Comparison of ENCODE assay signal across 8 cellular contexts in the genomic region with DNA sequence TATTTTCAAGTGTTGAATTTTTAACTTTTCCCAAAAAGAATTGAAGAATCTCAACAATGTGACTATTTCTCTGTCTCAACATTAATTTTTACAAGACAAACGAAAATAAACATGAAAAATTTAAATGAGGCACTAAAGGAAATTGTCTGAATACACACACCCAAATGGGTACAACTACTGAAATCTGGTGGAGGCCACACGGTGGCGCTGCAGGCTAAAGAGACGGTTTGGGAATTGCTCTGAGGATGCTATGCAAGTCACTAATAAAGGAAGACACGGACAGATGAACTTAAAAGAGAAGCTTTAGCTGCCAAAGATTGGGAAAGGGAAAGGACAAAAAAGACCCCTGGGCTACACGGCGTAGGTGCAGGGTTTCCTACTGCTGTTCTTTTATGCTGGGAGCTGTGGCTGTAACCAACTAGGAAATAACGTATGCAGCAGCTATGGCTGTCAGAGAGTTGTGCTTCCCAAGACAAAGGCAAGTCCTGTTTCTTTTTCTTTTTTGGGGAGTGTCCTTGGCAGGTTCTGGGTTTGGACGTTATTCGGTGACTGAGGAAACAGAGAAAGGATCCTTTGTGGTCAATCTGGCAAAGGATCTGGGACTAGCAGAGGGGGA. TPM values are rescaled to one million over a fixed set of nuclear protein-coding genes. Genes with fewer than 3 reads are reported as not detected.
A peak's percentile ranks its signal among the peaks of the same experiment; 100 is the strongest.
DNase-seq lines count a peak whose midpoint lies in the region; ATAC-seq and TF ChIP-seq lines count a peak whose summit lies in the region.

A gene (plus strand): TSS at position 244 of the 616 bp plus-strand sequence. CDS start 200 bp downstream, at position 444.

- no peak within 1 kb of the TSS for H3K27ac ChIP-seq in 22Rv1

- DNase-seq in EL, result peak; percentile 38
- peak; percentile 57 for DNase-seq in NCI-H69 (lab: John Stamatoyannopoulos, UW)
- DNase-seq in dermis blood vessel endothelial cell, result peak; percentile 62
- DNase-seq in osteocyte (ENCODE audit: extremely low spot score, unreplicated experiment), result peak; percentile 84
- DNase-seq in cerebellar nuclear complex (lab: John Stamatoyannopoulos, UW), result no peak
- DNase-seq in HPDE6-E6E7 (ENCODE audit: extremely low spot score), result no peak

- ATAC-seq in HG03469 (IDR thresholded peaks at IDR 0.05; ENCODE audit: unreplicated experiment), result no peak

- peak; percentile 94 for TF ChIP-seq CTCF in 22Rv1 (IDR thresholded peaks at IDR 0.05)
- peak; percentile 47 for TF ChIP-seq CTCF in osteocyte (IDR thresholded peaks at IDR 0.05)

- peaks cover 19% of the 10 kb centered on the region for H3K36me3 Mint-ChIP-seq in osteocyte (ENCODE audit: unreplicated experiment)

- no peak within 1 kb of the TSS for H3K27ac Mint-ChIP-seq in osteocyte (ENCODE audit: unreplicated experiment)

- peaks cover 46% of the 10 kb centered on the region for H3K9me3 Mint-ChIP-seq in osteocyte (ENCODE audit: unreplicated experiment)

- H3K4me3 Mint-ChIP-seq in osteocyte (ENCODE audit: unreplicated experiment), result peak within 1 kb of the TSS; percentile 67

- no peaks in the 10 kb centered on the region for H3K27me3 Mint-ChIP-seq in osteocyte (ENCODE audit: unreplicated experiment)

- H3K4me1 Mint-ChIP-seq in osteocyte (ENCODE audit: unreplicated experiment), result no peaks in the 10 kb centered on the region

RNA-seq across cellular contexts. Expression of the gene that starts here (rescaled TPM):
- total RNA-seq in dermis blood vessel endothelial cell (0.51 and 0.70 TPM in 2 replicates), osteocyte (7.8 and 8.2 TPM in 2 replicates)

Comparison
In these comparisons a context has a peak if more than half of its experiments do, and no peak if none do; other contexts are left out.
1. Peak in DNase-seq in dermis blood vessel endothelial cell; RNA of the gene not detected or under 1 TPM.
2. DNase-seq: peak in EL (single experiment), NCI-H69 (single experiment) and osteocyte (single experiment); none in cerebellar nuclear complex (0 of 2) and HPDE6-E6E7 (single experiment).